ENCODE assay signal across 13 cellular contexts in genomic region chr10:13117842-13118783, GRCh38. TPM values are rescaled to one million over a fixed set of nuclear protein-coding genes. Genes with fewer than 3 reads are reported as not detected.
DNase-seq lines count a peak whose midpoint lies in the region; ATAC-seq, FAIRE-seq and TF ChIP-seq lines count a peak whose summit lies in the region.
"Had no signal": no experiment of that assay in that cellular context is flagged by ENCODE, and none has a peak within 500 bp of the region (broad histone marks: within the 10 kb centered on the region; RNA-seq: fewer than 3 reads in every experiment).

No MANE protein-coding gene starts in this region.

- 72 to 83% methylated on average over 12 of the region's 14 CpGs for WGBS in gastroesophageal sphincter (ENCODE audit: low coverage in 1 of 2), 2 donors

- no peak overlapping the region for H3K4me2 ChIP-seq in OCI-LY7 (ENCODE audit: low read length)

- H2AFZ ChIP-seq in OCI-LY7 (ENCODE audit: low read length): no peak overlapping the region

- no peaks in the 10 kb centered on the region for H3K27me3 ChIP-seq in dorsolateral prefrontal cortex
- H3K27me3 ChIP-seq in gastrocnemius medialis: no peaks in the 10 kb centered on the region
- no peaks in the 10 kb centered on the region for H3K27me3 ChIP-seq in gastroesophageal sphincter

- CTCF ChIA-PET in OCI-LY7 (lab: Charles Lee; ENCODE audit: unreplicated experiment): no interaction called here

- H3K4me3 ChIP-seq in OCI-LY7 (ENCODE audit: low read depth, low read length, poor library complexity, severe bottlenecking): no peak overlapping the region
- peak overlapping the region in 1 of 59 donors; percentile 8 for H3K4me3 ChIP-seq in dorsolateral prefrontal cortex
- H3K4me3 ChIP-seq in gastrocnemius medialis: peak overlapping the region; percentile 1 to 45 (median 34)
- H3K4me3 ChIP-seq in gastroesophageal sphincter: no peak overlapping the region

- no peak overlapping the region for H3K27ac ChIP-seq in OCI-LY7 (ENCODE audit: low read depth, low read length, poor library complexity, severe bottlenecking)
- H3K27ac ChIP-seq in dorsolateral prefrontal cortex: peak overlapping the region in 37 of 59 donors; percentile 1 to 81 (median 49)
- peak overlapping the region; percentile 86 to 97 (median 92) for H3K27ac ChIP-seq in gastrocnemius medialis
- H3K27ac ChIP-seq in caudate nucleus (ENCODE audit: low read depth, low read length): no peak overlapping the region
- H3K27ac ChIP-seq in gastroesophageal sphincter: no peak overlapping the region
- H3K27ac ChIP-seq: neutrophil had no signal

- no peak for TF ChIP-seq CTCF in OCI-LY7 (conservative IDR thresholded peaks at IDR 0.05; ENCODE audit: low read length)
- TF ChIP-seq CTCF in dorsolateral prefrontal cortex (IDR thresholded peaks at IDR 0.05 in 54 of 56, conservative IDR thresholded peaks at IDR 0.05 in 2 of 56; ENCODE audit: low read depth in 1 of 56, partially characterized antibody in 56 of 56): no peak
- TF ChIP-seq CTCF in gastrocnemius medialis (IDR thresholded peaks at IDR 0.05 in 4 of 5, conservative IDR thresholded peaks at IDR 0.05 in 1 of 5): no peak
- no peak for TF ChIP-seq CTCF in gastroesophageal sphincter (IDR thresholded peaks at IDR 0.05)
- no peak for TF ChIP-seq CTCF in GM13976 (IDR thresholded peaks at IDR 0.05; ENCODE audit: borderline replicate concordance, control extremely low read depth, extremely low read depth, insufficient read depth, missing control alignments)

- FAIRE-seq in GM19239 (lab: Jason Lieb, UNC) (peak; percentile 72), urothelium cell line (lab: Jason Lieb, UNC) (no peak)
- FAIRE-seq: endometrium, H54 had no signal

- DNase-seq in GM19239 (ENCODE audit: insufficient read length, low spot score): peak; percentile 15
- DNase-seq in OCI-LY7 (ENCODE audit: low spot score): peak; percentile 18
- DNase-seq in dorsolateral prefrontal cortex: peak in 1 of 10 donors; percentile 50
- peak; percentile 54 to 75 for DNase-seq in gastrocnemius medialis
- DNase-seq in urothelium cell line (ENCODE audit: low spot score): no peak
- no peak for DNase-seq in caudate nucleus (lab: John Stamatoyannopoulos, UW)
- DNase-seq in GM13976 (ENCODE audit: low spot score): no peak
- DNase-seq: DMS153, NCI-H1105 treated with DMSO at 0.1 percent for 48 hours had no signal

- H3K9me3 ChIP-seq in OCI-LY7 (ENCODE audit: low read length): no peaks in the 10 kb centered on the region
- no peaks in the 10 kb centered on the region for H3K9me3 ChIP-seq in gastrocnemius medialis
- H3K9me3 ChIP-seq in gastroesophageal sphincter: no peaks in the 10 kb centered on the region
- H3K9me3 ChIP-seq: neutrophil had no signal

- H3K4me1 ChIP-seq in OCI-LY7 (ENCODE audit: insufficient read depth, low read length, poor library complexity, severe bottlenecking) (peaks cover 10% of the 10 kb centered on the region), gastrocnemius medialis (peaks cover 55 to 70% of the 10 kb centered on the region in 2 donors), gastroesophageal sphincter (peaks cover 0 to 7% (median 0%) of the 10 kb centered on the region in 3 donors)

- POLR2A ChIA-PET in OCI-LY7 (lab: Charles Lee): interaction anchor here (0.6 kb wide), 1 partner anchor 11 kb away, joined by 3 read pairs; no protein-coding TSS in a partner anchor

- peak in 1 of 2 donors; percentile 62 for TF ChIP-seq POLR2A in gastrocnemius medialis (IDR thresholded peaks at IDR 0.05)
- no peak for TF ChIP-seq POLR2A in gastroesophageal sphincter (IDR thresholded peaks at IDR 0.05)

- no peaks in the 10 kb centered on the region for H3K79me2 ChIP-seq in OCI-LY7 (ENCODE audit: insufficient read depth, low read depth, low read length)

- no peaks in the 10 kb centered on the region for H3K9me2 ChIP-seq in OCI-LY7 (ENCODE audit: insufficient read depth, low read length)

- TF ChIP-seq EP300 in gastroesophageal sphincter (IDR thresholded peaks at IDR 0.05): no peak

- no TSS peak for BruUV-seq in OCI-LY7 (replicated peaks; lab: Mats Ljungman, UMichigan)

- H4K20me1 ChIP-seq in OCI-LY7 (ENCODE audit: insufficient read depth, low read length): no peaks in the 10 kb centered on the region

- H3K36me3 ChIP-seq in OCI-LY7 (ENCODE audit: insufficient read depth, low read length) (no peaks in the 10 kb centered on the region), gastrocnemius medialis (peaks cover 0 to 54% of the 10 kb centered on the region in 2 donors), gastroesophageal sphincter (peaks cover 10 to 88% of the 10 kb centered on the region in 2 donors)
- H3K36me3 ChIP-seq: neutrophil had no signal

- intact Hi-C loops in OCI-LY7 (cut with micrococcal nuclease; ENCODE audit: unreplicated experiment): no loop called here
- intact Hi-C loops in dorsolateral prefrontal cortex (cut with DNase I): no loop called here
- intact Hi-C loops in gastrocnemius medialis (cut with DNase I; ENCODE audit: low total_unique reads): loop anchor here (1.0 to 5.0 kb wide), 3 partner anchors 17 to 184 kb away; partner anchors contain the start of genes OPTN and PHYH

- in situ Hi-C loops in gastrocnemius medialis (cut with MboI; ENCODE audit: low sequenced_read_pairs in 4 of 4) (no loop called here), GM13976 (cut with MboI; ENCODE audit: low sequenced_read_pairs, unreplicated experiment) (no loop called here)

- ATAC-seq in gastrocnemius medialis: peak; percentile 73 to 86
- ATAC-seq in gastroesophageal sphincter: no peak

RNA-seq across cellular contexts. Expression of gene OPTN, which starts 18.1 kb away (rescaled TPM):
- total RNA-seq in OCI-LY7 (2014; rRNA removed; shearing (Covaris generic)): 0.33 and 0.60 TPM in 2 replicates
- 3.6 and 6.1 TPM in 2 replicates for total RNA-seq in OCI-LY7 (2022)
- 100 to 1,000 TPM in 110 of 120 experiments, 10 to 100 TPM in 10; 84.3 to 188 (median 136) TPM for total RNA-seq in dorsolateral prefrontal cortex
- total RNA-seq in gastrocnemius medialis: 100 to 1,000 TPM; 295 to 592 (median 527) TPM
- total RNA-seq in gastroesophageal sphincter: 100 to 1,000 TPM in 1 of 4 donors, 10 to 100 TPM in 3; 69.0 to 103 (median 82.2) TPM

RNA-seq across cellular contexts. Expression of gene MCM10, which starts 43.2 kb away (rescaled TPM):
- 56.9 and 63.9 TPM in 2 replicates for total RNA-seq in OCI-LY7 (2014; rRNA removed; shearing (Covaris generic))
- total RNA-seq in OCI-LY7 (2022): 87.8 and 96.4 TPM in 2 replicates
- total RNA-seq in dorsolateral prefrontal cortex: 1 to 10 TPM in 6 of 120 experiments, under 1 TPM in 45, not detected in 69; 0.11 to 2.1 (median 0.36) TPM
- total RNA-seq in gastrocnemius medialis: 1 to 10 TPM in 1 of 4 donors, under 1 TPM in 3; 0.64 to 1.5 (median 0.78) TPM
- total RNA-seq in gastroesophageal sphincter: 1 to 10 TPM in 1 of 4 donors, under 1 TPM in 1, not detected in 2; 0.08 to 1.1 TPM

Comparison
In these comparisons a context has a peak if more than half of its experiments do, and no peak if none do; other contexts are left out.
1. DNase-seq: peak in GM19239 (single experiment), OCI-LY7 (single experiment) and gastrocnemius medialis (2 of 2); none in urothelium cell line (single experiment), caudate nucleus (0 of 61) and GM13976 (single experiment).
2. H3K27ac ChIP-seq: peak in dorsolateral prefrontal cortex (37 of 59) and gastrocnemius medialis (4 of 4); none in OCI-LY7 (single experiment), caudate nucleus (single experiment) and gastroesophageal sphincter (0 of 4).
3. H3K4me3 ChIP-seq: peak in gastrocnemius medialis (4 of 4); none in OCI-LY7 (single experiment) and gastroesophageal sphincter (0 of 2).
4. RNA of gene OPTN, which starts 18.1 kb away (total RNA-seq): 295 to 592 TPM in gastrocnemius medialis, 84.3 to 188 TPM in dorsolateral prefrontal cortex and 69.0 to 103 TPM in gastroesophageal sphincter; 0.33 to 6.1 TPM in OCI-LY7; every median in the first group is over 4 times any median in the second.
5. RNA of gene MCM10, which starts 43.2 kb away (total RNA-seq): 56.9 to 96.4 TPM in OCI-LY7; 0.64 to 1.5 TPM in gastrocnemius medialis, 0.11 to 2.1 TPM in dorsolateral prefrontal cortex and 0.08 to 1.1 TPM in gastroesophageal sphincter; every median in the first group is over 10 times any median in the second.